In genomic region chr12:1117970-1118563, GRCh38 we compare ENCODE assay signal across 8 cellular contexts.
DNase-seq lines count a peak whose midpoint lies in the region; ATAC-seq and TF ChIP-seq lines count a peak whose summit lies in the region.

No MANE protein-coding gene starts in this region.

- no peak for TF ChIP-seq POLR2A in thyroid gland (IDR thresholded peaks at IDR 0.05)

- intact Hi-C loops in thyroid gland (cut with DNase I), result loop anchor here (5.0 kb wide), 1 partner anchor 464 kb away; no protein-coding TSS in a partner anchor

- peak; percentile 74 for DNase-seq in DMS 273 (lab: John Stamatoyannopoulos, UW; ENCODE audit: unreplicated experiment)
- DNase-seq in M059J (ENCODE audit: low read depth), result peak; percentile 65
- DNase-seq in RKO (ENCODE audit: low spot score), result peak; percentile 73
- DNase-seq in activated T-helper 1 cell treated with anti-CD3 and anti-CD28 coated beads, Interleukin-2, amount 50 U/mL, for 16 hours (ENCODE audit: low read depth in 1 of 2, low spot score in 1 of 2), result peak; percentile 44 to 48
- peak in 1 of 2 donors; percentile 59 for DNase-seq in foreskin keratinocyte
- no peak for DNase-seq in osteoblast (ENCODE audit: insufficient read length, low spot score, missing footprints)
- DNase-seq in thyroid gland, result peak; percentile 73 to 75

- ATAC-seq in foreskin keratinocyte, result no peak
- ATAC-seq in GM18909 (IDR thresholded peaks at IDR 0.05; ENCODE audit: poor library complexity, unreplicated experiment), result no peak

- H3K4me3 ChIP-seq in osteoblast (ENCODE audit: insufficient read depth, low read length) (no peak overlapping the region), thyroid gland (replicated peaks in 1 of 3) (no peak overlapping the region)

- H3K79me2 ChIP-seq in osteoblast (ENCODE audit: insufficient read depth, low read length), result peaks cover 4% of the 10 kb centered on the region

- H3K9me3 ChIP-seq in osteoblast (ENCODE audit: low read depth, low read length) (no peaks in the 10 kb centered on the region), thyroid gland (no peaks in the 10 kb centered on the region)

- H4K20me1 ChIP-seq in osteoblast (ENCODE audit: insufficient read depth, low read length), result no peaks in the 10 kb centered on the region

- H2AFZ ChIP-seq in osteoblast (ENCODE audit: low read length), result no peak overlapping the region

- H3K4me1 ChIP-seq in foreskin keratinocyte, result peaks cover 35% of the 10 kb centered on the region
- H3K4me1 ChIP-seq in osteoblast (ENCODE audit: insufficient read depth, low read length), result peaks cover 32% of the 10 kb centered on the region
- peaks cover 0 to 16% of the 10 kb centered on the region in 2 donors for H3K4me1 ChIP-seq in thyroid gland

- TF ChIP-seq CTCF in foreskin keratinocyte (conservative IDR thresholded peaks at IDR 0.05) (peak; percentile 95), osteoblast (IDR thresholded peaks at IDR 0.05; ENCODE audit: extremely low read depth, low read depth, low read length) (peak; percentile 91), thyroid gland (IDR thresholded peaks at IDR 0.05) (peak; percentile 82 to 96 (median 94))

- 23 to 24% methylated on average over 5 of the region's 5 CpGs for WGBS in thyroid gland, 2 donors

- no peak overlapping the region for H3K4me2 ChIP-seq in osteoblast (ENCODE audit: insufficient read depth, low read length)

- H3K27me3 ChIP-seq in foreskin keratinocyte, result no peaks in the 10 kb centered on the region
- H3K27me3 ChIP-seq in osteoblast (ENCODE audit: insufficient read depth, low read length), result no peaks in the 10 kb centered on the region
- no peaks in the 10 kb centered on the region for H3K27me3 ChIP-seq in thyroid gland

- H3K27ac ChIP-seq in foreskin keratinocyte (no peak overlapping the region), osteoblast (ENCODE audit: low read depth, low read length) (no peak overlapping the region), thyroid gland (no peak overlapping the region)

- H3K36me3 ChIP-seq in osteoblast (ENCODE audit: insufficient read depth, low read length) (no peaks in the 10 kb centered on the region), thyroid gland (no peaks in the 10 kb centered on the region)
